ENCODE assay signal across 33 cellular contexts in the genomic region with DNA sequence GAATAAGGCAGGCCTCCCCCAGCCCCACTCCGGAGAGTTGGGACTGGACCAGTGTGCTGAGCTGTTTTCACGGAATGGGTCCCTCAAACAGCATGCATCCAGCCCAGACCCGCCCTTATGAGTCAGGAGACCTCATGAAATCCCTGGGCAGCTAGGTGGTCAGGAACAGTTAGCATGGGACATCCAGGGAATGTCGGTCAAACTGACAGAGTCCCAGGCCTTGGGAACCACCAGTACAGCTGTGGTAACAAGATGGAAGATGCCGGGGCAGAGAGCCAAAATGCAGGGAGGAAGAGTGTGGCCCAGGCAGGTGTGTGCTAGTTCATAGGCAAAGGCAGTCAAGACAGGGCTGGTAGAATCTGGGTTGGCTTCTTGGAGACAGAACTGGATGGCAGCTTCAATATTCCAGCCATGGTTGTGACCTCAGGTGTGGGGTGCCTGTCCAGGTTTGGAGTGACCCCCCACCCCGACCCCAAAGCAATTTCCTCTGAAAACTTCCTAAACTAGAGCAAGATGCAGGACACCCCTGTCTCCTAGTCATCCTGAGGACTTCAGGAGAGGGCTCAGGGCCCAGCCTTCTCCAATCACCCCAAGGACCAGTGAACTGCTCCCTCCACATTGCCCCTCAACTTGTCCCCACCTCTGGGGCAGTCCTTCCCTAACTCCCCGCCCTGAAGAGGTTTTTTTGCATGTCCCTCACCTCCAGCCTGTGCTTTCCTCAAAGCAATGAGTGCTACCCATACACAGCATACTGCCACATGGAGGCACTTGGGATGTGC. TPM values are rescaled to one million over a fixed set of nuclear protein-coding genes. Genes with fewer than 3 reads are reported as not detected.
DNase-seq lines count a peak whose midpoint lies in the region; ATAC-seq and TF ChIP-seq lines count a peak whose summit lies in the region.
"Had no signal": no experiment of that assay in that cellular context is flagged by ENCODE, and none has a peak within 500 bp of the region (broad histone marks: within the 10 kb centered on the region; RNA-seq: fewer than 3 reads in every experiment).

No MANE protein-coding gene starts in this region.

- peak; percentile 6 for DNase-seq in activated naive CD4-positive, alpha-beta T cell treated with anti-CD3 and anti-CD28 coated beads, Interleukin-2, amount 10 ng/mL, durations not matched to agents 7 days and 5 days
- no peak for DNase-seq in activated naive CD4-positive, alpha-beta T cell treated with Interleukin-2 at 50 U/mL for 16 hours
- DNase-seq in RWPE2 (ENCODE audit: low spot score) = peak; percentile 59
- peak; percentile 35 for DNase-seq in islet precursor cell
- DNase-seq in sigmoid colon = peak; percentile 50
- DNase-seq: activated CD4-positive, alpha-beta T cell treated with anti-CD3 and anti-CD28 coated beads, Interleukin-2, amount 10 ng/mL, durations not matched to agents 7 days and 5 days; body of pancreas; COR-L47; DMS79; effector CD4-positive, alpha-beta T cell; GOT3; immature natural killer cell; lower lobe of right lung; NCI-H1092 treated with DMSO at 0.1 percent for 48 hours; NCI-H187 treated with DMSO at 0.1 percent for 48 hours; NCI-H526 treated with DMSO at 0.1 percent for 48 hours; substantia nigra; T-helper 2 cell had no signal

- H3K27ac Mint-ChIP-seq in activated naive CD4-positive, alpha-beta T cell treated with anti-CD3 and anti-CD28 coated beads, Interleukin-2, amount 10 ng/mL, durations not matched to agents 7 days and 5 days = no peak overlapping the region
- H3K27ac Mint-ChIP-seq: activated CD4-positive, alpha-beta T cell treated with anti-CD3 and anti-CD28 coated beads, Interleukin-2, amount 10 ng/mL, durations not matched to agents 7 days and 5 days; activated T-helper 2 cell treated with anti-CD3 and anti-CD28 coated beads, Interferon-gamma antibody, Interleukin-2, Interleukin-4, amounts not matched to agents 10 μg/mL and 5 μg/mL and 100 μg/mL, durations not matched to agents 14 hours and 24 hours and 36 hours; immature natural killer cell; neural progenitor cell; progenitor cell of endocrine pancreas had no signal

- no peak for TF ChIP-seq POLR2A in sigmoid colon (IDR thresholded peaks at IDR 0.05)

- no peaks in the 10 kb centered on the region for H3K4me1 ChIP-seq in RWPE2 (ENCODE audit: insufficient read depth, poor library complexity, severe bottlenecking)
- H3K4me1 ChIP-seq in sigmoid colon = peaks cover 0 to 25% (median 18%) of the 10 kb centered on the region in 4 donors
- H3K4me1 ChIP-seq: foreskin keratinocyte, neural progenitor cell had no signal

- H3K27ac ChIP-seq in RWPE2 (ENCODE audit: poor library complexity, severe bottlenecking) (no peak overlapping the region), sigmoid colon (no peak overlapping the region)
- H3K27ac ChIP-seq: A549, BLaER1, body of pancreas, foreskin keratinocyte, hepatocyte, lower lobe of right lung, neural progenitor cell, Peyer's patch, uterus, VCaP had no signal

- no peak for TF ChIP-seq CTCF in RWPE2 (IDR thresholded peaks at IDR 0.05; ENCODE audit: poor library complexity, severe bottlenecking)
- no peak for TF ChIP-seq CTCF in sigmoid colon (IDR thresholded peaks at IDR 0.05)

- H3K27me3 ChIP-seq in RWPE2 (ENCODE audit: insufficient read depth, poor library complexity, severe bottlenecking) (no peaks in the 10 kb centered on the region), sigmoid colon (peaks cover 0 to 5% (median 0%) of the 10 kb centered on the region in 3 donors)
- H3K27me3 ChIP-seq: body of pancreas, Peyer's patch, uterus had no signal

- TF ChIP-seq EP300 in sigmoid colon (IDR thresholded peaks at IDR 0.05) = no peak

- H3K27me3 Mint-ChIP-seq in activated naive CD4-positive, alpha-beta T cell treated with anti-CD3 and anti-CD28 coated beads, Interleukin-2, amount 10 ng/mL, durations not matched to agents 7 days and 5 days = peaks cover 71% of the 10 kb centered on the region

- CTCF ChIA-PET in activated naive CD4-positive, alpha-beta T cell treated with anti-CD3 and anti-CD28 coated beads, Interleukin-2, amount 10 ng/mL, durations not matched to agents 7 days and 5 days (lab: Charles Lee) = interaction anchor here (1.5 kb wide), 1 partner anchor 10 kb away, joined by 4 read pairs; no protein-coding TSS in a partner anchor

- peaks cover 7% of the 10 kb centered on the region for H3K4me1 Mint-ChIP-seq in activated naive CD4-positive, alpha-beta T cell treated with anti-CD3 and anti-CD28 coated beads, Interleukin-2, amount 10 ng/mL, durations not matched to agents 7 days and 5 days
- H3K4me1 Mint-ChIP-seq: neural progenitor cell had no signal

- H3K9me3 Mint-ChIP-seq in activated naive CD4-positive, alpha-beta T cell treated with anti-CD3 and anti-CD28 coated beads, Interleukin-2, amount 10 ng/mL, durations not matched to agents 7 days and 5 days = no peaks in the 10 kb centered on the region
- H3K9me3 Mint-ChIP-seq: activated CD4-positive, alpha-beta T cell treated with anti-CD3 and anti-CD28 coated beads, Interleukin-2, amount 10 ng/mL, durations not matched to agents 7 days and 5 days; activated T-helper 2 cell treated with anti-CD3 and anti-CD28 coated beads, Interferon-gamma antibody, Interleukin-2, Interleukin-4, amounts not matched to agents 10 μg/mL and 5 μg/mL and 100 μg/mL, durations not matched to agents 14 hours and 24 hours and 36 hours; immature natural killer cell; neural progenitor cell had no signal

- H3K36me3 Mint-ChIP-seq in activated naive CD4-positive, alpha-beta T cell treated with anti-CD3 and anti-CD28 coated beads, Interleukin-2, amount 10 ng/mL, durations not matched to agents 7 days and 5 days = no peaks in the 10 kb centered on the region
- H3K36me3 Mint-ChIP-seq: immature natural killer cell, neural progenitor cell had no signal

- no peak overlapping the region for H3K4me3 Mint-ChIP-seq in activated naive CD4-positive, alpha-beta T cell treated with anti-CD3 and anti-CD28 coated beads, Interleukin-2, amount 10 ng/mL, durations not matched to agents 7 days and 5 days
- H3K4me3 Mint-ChIP-seq: activated CD4-positive, alpha-beta T cell treated with anti-CD3 and anti-CD28 coated beads, Interleukin-2, amount 10 ng/mL, durations not matched to agents 7 days and 5 days; immature natural killer cell had no signal

- H3K36me3 ChIP-seq in RWPE2 (ENCODE audit: low read depth) = no peaks in the 10 kb centered on the region
- no peaks in the 10 kb centered on the region for H3K36me3 ChIP-seq in sigmoid colon
- H3K36me3 ChIP-seq: BLaER1, lower lobe of right lung, neural progenitor cell, Peyer's patch, uterus had no signal

- 81 to 89% methylated on average over 7 of the region's 7 CpGs for WGBS in sigmoid colon, 2 donors

- peak; percentile 35; the same call in 2 of the 3 replicates for ATAC-seq in RWPE2 (ENCODE audit: low read depth)
- ATAC-seq in GM19023 (IDR thresholded peaks at IDR 0.05; ENCODE audit: unreplicated experiment) = no peak
- ATAC-seq in GM18870 (IDR thresholded peaks at IDR 0.05; ENCODE audit: unreplicated experiment) = no peak
- no peak for ATAC-seq in HG03108 (IDR thresholded peaks at IDR 0.05; ENCODE audit: unreplicated experiment)
- ATAC-seq: A549, body of pancreas, esophagus mucosa, foreskin keratinocyte, lower lobe of right lung had no signal

- no peak overlapping the region for H3K4me3 ChIP-seq in RWPE2 (ENCODE audit: severe bottlenecking)
- no peak overlapping the region for H3K4me3 ChIP-seq in sigmoid colon
- H3K4me3 ChIP-seq: A549, BLaER1, body of pancreas, hepatocyte, lower lobe of right lung, neural progenitor cell, Peyer's patch, smooth muscle cell, uterus had no signal

- intact Hi-C loops in sigmoid colon (cut with DNase I) = no loop called here

- no peaks in the 10 kb centered on the region for H3K9me3 ChIP-seq in RWPE2 (ENCODE audit: severe bottlenecking)
- H3K9me3 ChIP-seq in sigmoid colon = no peaks in the 10 kb centered on the region
- H3K9me3 ChIP-seq: A549, BLaER1, body of pancreas, lower lobe of right lung, Peyer's patch, uterus had no signal

RNA-seq across cellular contexts. Expression of gene KCNIP3, which starts 46.5 kb away (rescaled TPM):
- 10 to 100 TPM; 11.8 to 23.8 (median 12.1) TPM for total RNA-seq in sigmoid colon
- 1 to 10 TPM; 1.8 to 1.9 (median 1.8) TPM for polyA plus RNA-seq in sigmoid colon
- total RNA-seq: activated CD4-positive, alpha-beta T cell treated with anti-CD3 and anti-CD28 coated beads, Interleukin-2, amount 10 ng/mL, durations not matched to agents 7 days and 5 days had no signal
- polyA plus RNA-seq: immature natural killer cell had no signal

RNA-seq across cellular contexts. Expression of gene FAHD2A, which starts 58.9 kb away (rescaled TPM):
- total RNA-seq in sigmoid colon = 10 to 100 TPM in 3 of 4 donors, 1 to 10 TPM in 1; 8.9 to 19.4 (median 11.8) TPM
- 10 to 100 TPM; 19.7 to 30.5 (median 27.0) TPM for polyA plus RNA-seq in sigmoid colon
